In genomic region chr1:145782166-145783099, GRCh38 we compare ENCODE assay signal across 9 cellular contexts. TPM values are rescaled to one million over a fixed set of nuclear protein-coding genes. Genes with fewer than 3 reads are reported as not detected.
DNase-seq lines count a peak whose midpoint lies in the region; ATAC-seq, FAIRE-seq and TF ChIP-seq lines count a peak whose summit lies in the region.
"Had no signal": no experiment of that assay in that cellular context is flagged by ENCODE, and none has a peak within 500 bp of the region (broad histone marks: within the 10 kb centered on the region; RNA-seq: fewer than 3 reads in every experiment).

No MANE protein-coding gene starts in this region.

- CTCF ChIA-PET in endothelial cell of umbilical vein (lab: Charles Lee) = interaction anchor here (0.9 to 1.7 kb wide), 6 partner anchors 10 to 63 kb away, joined by 3 to 6 read pairs (median 4); partner anchors contain the start of gene NUDT17

- H3K27ac Mint-ChIP-seq in naive thymus-derived CD8-positive, alpha-beta T cell = peak overlapping the region in 2 of 10 donors; percentile 37 to 47

- H3K9me3 ChIP-seq in endothelial cell of umbilical vein (replicated peaks; ENCODE audit: control insufficient read depth, insufficient read depth, low read length) = no peaks in the 10 kb centered on the region

- POLR2A ChIA-PET in endothelial cell of umbilical vein (lab: Charles Lee) = interaction anchor here (0.7 kb wide), 1 partner anchor 42 kb away, joined by 4 read pairs; the partner anchor contains the start of genes POLR3C and RNF115
- POLR2A ChIA-PET in naive thymus-derived CD8-positive, alpha-beta T cell (lab: Charles Lee) = interaction anchor here (0.7 kb wide), 1 partner anchor 1974 kb away, joined by 3 read pairs; no protein-coding TSS in a partner anchor

- peak; percentile 88 for DNase-seq in AG10803 (ENCODE audit: low read depth)
- peak; percentile 82 for DNase-seq in NCI-H226
- peak; percentile 96 for DNase-seq in endothelial cell of umbilical vein (ENCODE audit: low read depth, low spot score)
- peak; percentile 86 for DNase-seq in non-pigmented ciliary epithelial cell (ENCODE audit: low read depth)
- no peak for DNase-seq in NCI-H1694 treated with DMSO at 0.1 percent for 48 hours (lab: John Stamatoyannopoulos, UW)
- DNase-seq in naive thymus-derived CD8-positive, alpha-beta T cell = no peak
- DNase-seq in activated naive CD4-positive, alpha-beta T cell treated with anti-CD3 and anti-CD28 coated beads, Interleukin-2, amount 50 U/mL, for 16 hours = no peak
- DNase-seq: NCI-H446 had no signal

- peak overlapping the region; percentile 50 for H3K4me2 ChIP-seq in endothelial cell of umbilical vein (ENCODE audit: insufficient read depth, low read length)

- no peaks in the 10 kb centered on the region for H3K27me3 ChIP-seq in endothelial cell of umbilical vein (ENCODE audit: control insufficient read depth in 2 of 2, insufficient read depth in 2 of 2, low read length in 2 of 2)

- no peak overlapping the region for H2AFZ ChIP-seq in endothelial cell of umbilical vein (ENCODE audit: low read depth, low read length)

- TF ChIP-seq POLR2A in endothelial cell of umbilical vein (IDR thresholded peaks at IDR 0.05; ENCODE audit: low read depth, low read length) = no peak

- no peaks in the 10 kb centered on the region for H3K27me3 Mint-ChIP-seq in naive thymus-derived CD8-positive, alpha-beta T cell

- H3K4me1 Mint-ChIP-seq in naive thymus-derived CD8-positive, alpha-beta T cell = peaks cover 19 to 23% (median 21%) of the 10 kb centered on the region in 4 donors

- peaks cover 2 to 4% of the 10 kb centered on the region in 2 experiments for H3K36me3 ChIP-seq in endothelial cell of umbilical vein (ENCODE audit: control insufficient read depth in 2 of 2, extremely low read depth in 1 of 2, insufficient read depth in 2 of 2, low read length in 2 of 2)

- peak overlapping the region; percentile 61 for H3K9ac ChIP-seq in endothelial cell of umbilical vein (replicated peaks; ENCODE audit: extremely low read depth, insufficient read depth, low read length)

- dilution Hi-C loops in endothelial cell of umbilical vein (cut with MboI; ENCODE audit: extremely low pct_ligation_motif_present, low sequenced_read_pairs) = no loop called here

- H3K9me3 Mint-ChIP-seq in naive thymus-derived CD8-positive, alpha-beta T cell = no peaks in the 10 kb centered on the region

- peak overlapping the region; percentile 91 for H3K27ac ChIP-seq in endothelial cell of umbilical vein (ENCODE audit: insufficient read depth, low read depth, low read length)

- TF ChIP-seq CTCF in AG10803 (conservative IDR thresholded peaks at IDR 0.05; ENCODE audit: low read length) (no peak), endothelial cell of umbilical vein (IDR thresholded peaks at IDR 0.05; ENCODE audit: extremely low read depth in 1 of 2, insufficient read depth in 1 of 2, low read depth in 1 of 2, low read length in 2 of 2) (no peak)

- FAIRE-seq in endothelial cell of umbilical vein (lab: Jason Lieb, UNC) = peak; percentile 82

- H4K20me1 ChIP-seq in endothelial cell of umbilical vein (replicated peaks; ENCODE audit: control insufficient read depth, extremely low read depth, insufficient read depth, low read length) = no peaks in the 10 kb centered on the region

- peaks cover 0 to 59% (median 13%) of the 10 kb centered on the region in 3 donors for H3K36me3 Mint-ChIP-seq in naive thymus-derived CD8-positive, alpha-beta T cell

- H3K9me1 ChIP-seq in endothelial cell of umbilical vein (replicated peaks; ENCODE audit: control insufficient read depth, extremely low read depth, insufficient read depth, low read length) = peaks cover 3% of the 10 kb centered on the region

- no peak overlapping the region for H3K4me3 ChIP-seq in AG10803 (ENCODE audit: low read length)
- no peak overlapping the region for H3K4me3 ChIP-seq in endothelial cell of umbilical vein (replicated peaks in 1 of 3; ENCODE audit: insufficient read depth in 1 of 3, low read depth in 1 of 3, low read length in 3 of 3)

- TSS peak; percentile 94 for BruUV-seq in endothelial cell of umbilical vein (replicated peaks; lab: Mats Ljungman, UMichigan)

- H3K4me3 Mint-ChIP-seq in naive thymus-derived CD8-positive, alpha-beta T cell = no peak overlapping the region

- H3K79me2 ChIP-seq in endothelial cell of umbilical vein (ENCODE audit: control insufficient read depth, insufficient read depth, low read length) = peaks cover 9% of the 10 kb centered on the region

- H3K4me1 ChIP-seq in endothelial cell of umbilical vein (ENCODE audit: control insufficient read depth, extremely low read depth, insufficient read depth, low read length) = peaks cover 52% of the 10 kb centered on the region

- intact Hi-C loops in endothelial cell of umbilical vein (cut with micrococcal nuclease) = loop anchor here (5.0 kb wide), 1 partner anchor 40 kb away; no protein-coding TSS in a partner anchor

- ATAC-seq in GM18511 (IDR thresholded peaks at IDR 0.05; ENCODE audit: unreplicated experiment) = no peak
- no peak for ATAC-seq in naive thymus-derived CD8-positive, alpha-beta T cell

TF ChIP-seq in endothelial cell of umbilical vein, 7 proteins besides CTCF, POLR2A, EP300 and RAD21:
- no peak for TF ChIP-seq POLR2AphosphoS5 (IDR thresholded peaks at IDR 0.05; ENCODE audit: insufficient read depth, low read depth, low read length)
- peak; percentile 97 for TF ChIP-seq FOS (IDR thresholded peaks at IDR 0.05; ENCODE audit: borderline replicate concordance, insufficient read depth, low read length)
- no peak for TF ChIP-seq MAX (IDR thresholded peaks at IDR 0.05; ENCODE audit: insufficient read depth, insufficient read length)
- TF ChIP-seq EZH2 (IDR thresholded peaks at IDR 0.05; ENCODE audit: borderline replicate concordance, low read depth, low read length, severe bottlenecking) = no peak
- TF ChIP-seq GATA2 (IDR thresholded peaks at IDR 0.05; ENCODE audit: insufficient read depth, insufficient read length, low read depth, low read length) = no peak
- TF ChIP-seq JUN (IDR thresholded peaks at IDR 0.05; ENCODE audit: borderline replicate concordance, insufficient read depth, insufficient read length, low read depth) = peak; percentile 99
- no peak for TF ChIP-seq MYC (IDR thresholded peaks at IDR 0.05; ENCODE audit: low read depth, low read length)
TF ChIP-seq in endothelial cell of umbilical vein: peak in this region for 2.

RNA-seq across cellular contexts. Expression of gene RNF115, which starts 41.5 kb away (rescaled TPM):
- 17.3 and 20.5 TPM in 2 replicates for total RNA-seq in endothelial cell of umbilical vein
- polyA plus RNA-seq in endothelial cell of umbilical vein = 6.4 and 7.6 TPM in 2 replicates
- polyA plus RNA-seq in endothelial cell of umbilical vein (2011; cell fraction: cytosol; rRNA removed) = 8.2 and 8.3 TPM in 2 replicates
- 20.5 and 22.1 TPM in 2 replicates for polyA plus RNA-seq in endothelial cell of umbilical vein (2011; cell fraction: nucleus; rRNA removed)
- 7.9 and 11.6 TPM in 2 replicates for polyA plus RNA-seq in endothelial cell of umbilical vein (2012)
- polyA minus RNA-seq in endothelial cell of umbilical vein = 14.3 and 16.2 TPM in 2 replicates
- 4.8 TPM for polyA minus RNA-seq in endothelial cell of umbilical vein (2011; cell fraction: cytosol; rRNA and poly(A)+ RNA removed)
- polyA minus RNA-seq in endothelial cell of umbilical vein (2011; cell fraction: nucleus; rRNA and poly(A)+ RNA removed) = 17.6 and 22.6 TPM in 2 replicates
- total RNA-seq in naive thymus-derived CD8-positive, alpha-beta T cell = 10 to 100 TPM; 16.3 to 18.9 TPM
- polyA plus RNA-seq in naive thymus-derived CD8-positive, alpha-beta T cell = 1 to 10 TPM; 5.8 to 6.6 (median 6.1) TPM

RNA-seq across cellular contexts. Expression of gene POLR3C, which starts 41.6 kb away (rescaled TPM):
- 30.4 and 31.0 TPM in 2 replicates for total RNA-seq in endothelial cell of umbilical vein
- 28.4 and 29.5 TPM in 2 replicates for polyA plus RNA-seq in endothelial cell of umbilical vein
- polyA plus RNA-seq in endothelial cell of umbilical vein (2011; cell fraction: cytosol; rRNA removed) = 38.1 and 38.3 TPM in 2 replicates
- polyA plus RNA-seq in endothelial cell of umbilical vein (2011; cell fraction: nucleus; rRNA removed) = 52.1 and 53.3 TPM in 2 replicates
- 22.1 and 27.2 TPM in 2 replicates for polyA plus RNA-seq in endothelial cell of umbilical vein (2012)
- 42.6 and 48.0 TPM in 2 replicates for polyA minus RNA-seq in endothelial cell of umbilical vein
- 23.2 TPM for polyA minus RNA-seq in endothelial cell of umbilical vein (2011; cell fraction: cytosol; rRNA and poly(A)+ RNA removed)
- 24.2 and 29.4 TPM in 2 replicates for polyA minus RNA-seq in endothelial cell of umbilical vein (2011; cell fraction: nucleus; rRNA and poly(A)+ RNA removed)
- 10 to 100 TPM; 42.8 to 44.6 TPM for total RNA-seq in naive thymus-derived CD8-positive, alpha-beta T cell
- 10 to 100 TPM; 40.2 to 54.5 (median 40.7) TPM for polyA plus RNA-seq in naive thymus-derived CD8-positive, alpha-beta T cell

Comparison
In these comparisons a context has a peak if more than half of its experiments do, and no peak if none do; other contexts are left out.
1. DNase-seq: peak in AG10803 (single experiment), NCI-H226 (single experiment), endothelial cell of umbilical vein (single experiment) and non-pigmented ciliary epithelial cell (single experiment); none in NCI-H1694 treated with DMSO at 0.1 percent for 48 hours (single experiment), naive thymus-derived CD8-positive, alpha-beta T cell (0 of 10) and activated naive CD4-positive, alpha-beta T cell treated with anti-CD3 and anti-CD28 coated beads, Interleukin-2, amount 50 U/mL, for 16 hours (single experiment).